8 cellular contexts compared by ENCODE assay signal in the genomic region with DNA sequence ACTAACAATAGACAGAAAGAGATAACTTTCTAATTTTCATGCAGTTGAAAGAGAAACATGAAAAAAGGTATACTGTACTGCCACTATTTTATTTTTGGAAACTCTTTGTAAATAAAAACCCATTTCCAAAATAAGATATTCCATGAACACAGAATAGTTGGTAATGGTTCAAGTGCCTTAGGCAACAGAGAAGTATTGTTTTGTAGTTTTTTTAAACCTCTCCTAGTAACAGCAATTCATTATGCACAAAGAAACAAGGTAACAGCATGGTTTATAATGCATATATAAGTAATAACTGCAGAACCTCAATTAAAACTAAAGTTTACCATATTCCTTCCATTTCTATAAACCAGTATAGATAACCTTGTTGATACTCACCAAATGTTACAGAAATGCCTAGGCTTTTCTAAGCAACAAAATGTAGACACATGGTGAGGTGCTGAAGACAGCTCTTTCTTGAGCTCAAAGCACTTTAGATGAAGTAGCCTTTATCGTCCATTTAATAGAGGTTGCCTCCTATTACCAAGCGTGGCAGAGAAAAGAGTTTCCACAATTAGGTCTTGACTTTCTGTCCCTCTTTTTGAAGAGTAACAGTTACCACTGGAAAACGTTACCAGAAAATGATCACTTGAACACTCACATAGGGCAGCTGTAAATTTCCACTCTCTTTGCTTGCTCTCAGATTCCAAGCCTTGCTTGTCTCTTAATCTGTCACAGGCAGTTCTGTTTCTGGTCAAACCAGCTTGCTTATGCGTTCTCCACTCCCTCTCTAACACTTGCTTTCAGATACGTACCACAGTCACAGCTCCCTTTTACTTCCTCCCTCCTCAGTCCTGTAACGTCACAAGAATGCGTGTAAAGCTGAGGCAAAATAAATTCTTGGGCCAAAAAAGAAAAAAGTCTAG. TPM values are rescaled to one million over a fixed set of nuclear protein-coding genes. Genes with fewer than 3 reads are reported as not detected.
DNase-seq lines count a peak whose midpoint lies in the region; ATAC-seq and TF ChIP-seq lines count a peak whose summit lies in the region.

No MANE protein-coding gene starts in this region.

- no peaks in the 10 kb centered on the region for H3K27me3 ChIP-seq in GM23248 (replicated peaks; ENCODE audit: insufficient read depth)
- H3K27me3 ChIP-seq in heart left ventricle = no peaks in the 10 kb centered on the region

- H3K4me3 ChIP-seq in GM23248 = peak overlapping the region; percentile 29; the same call in 1 of the 2 replicates
- H3K4me3 ChIP-seq in heart left ventricle = peak overlapping the region in 11 of 12 donors; percentile 13 to 57 (median 43)

- no peak for TF ChIP-seq CTCF in heart left ventricle (IDR thresholded peaks at IDR 0.05)

- H3K9me3 ChIP-seq in GM23248 (ENCODE audit: low read depth) (no peaks in the 10 kb centered on the region), heart left ventricle (peaks cover 0 to 24% (median 14%) of the 10 kb centered on the region in 12 donors)

- H3K4me2 ChIP-seq in GM23248 (ENCODE audit: unreplicated experiment) = peak overlapping the region; percentile 28

- intact Hi-C loops in heart left ventricle (cut with DNase I) = no loop called here

- H3K4me1 ChIP-seq in GM23248 (ENCODE audit: insufficient read depth) = no peaks in the 10 kb centered on the region
- peaks cover 0 to 7% (median 2%) of the 10 kb centered on the region in 12 donors for H3K4me1 ChIP-seq in heart left ventricle

- in situ Hi-C loops in GM23248 (cut with MboI) = no loop called here

- H4K20me1 ChIP-seq in GM23248 (ENCODE audit: insufficient read depth) = no peaks in the 10 kb centered on the region

- TF ChIP-seq POLR2A in heart left ventricle (IDR thresholded peaks at IDR 0.05) = no peak

- H2AFZ ChIP-seq in GM23248 = peak overlapping the region; percentile 61

- DNase-seq in AG08396 (ENCODE audit: low spot score) = peak; percentile 40
- DNase-seq in GM23248 = peak; percentile 40
- DNase-seq in SW480 (ENCODE audit: low spot score) = peak; percentile 74
- peak in 1 of 5 donors; percentile 18 for DNase-seq in heart left ventricle
- DNase-seq in renal cortical epithelial cell (ENCODE audit: low read depth) = peak; percentile 60
- no peak for DNase-seq in activated CD4-positive, alpha-beta T cell treated with anti-CD3 and anti-CD28 coated beads, Interleukin-2, amount 50 U/mL, for 48 hours
- no peak for DNase-seq in NCI-H82 (lab: John Stamatoyannopoulos, UW)

- H3K27ac ChIP-seq in GM23248 = no peak overlapping the region
- peak overlapping the region; percentile 50 to 86 (median 80) for H3K27ac ChIP-seq in heart left ventricle

- H3K9me2 ChIP-seq in GM23248 (ENCODE audit: insufficient read depth) = no peaks in the 10 kb centered on the region

- ATAC-seq in heart left ventricle = peak; percentile 84 to 97 (median 94)
- no peak for ATAC-seq in GM21825 (IDR thresholded peaks at IDR 0.05; ENCODE audit: unreplicated experiment)

- no peaks in the 10 kb centered on the region for H3K79me2 ChIP-seq in GM23248 (ENCODE audit: insufficient read depth)

- 0 out of 2 replicates have a peak, but pooled peaks cover 4% of the 10 kb centered on the region for H3F3A ChIP-seq in GM23248 (ENCODE audit: insufficient read depth)

- H3K36me3 ChIP-seq in GM23248 (ENCODE audit: low read depth) (no peaks in the 10 kb centered on the region), heart left ventricle (peaks cover 0 to 7% (median 0%) of the 10 kb centered on the region in 9 donors)

- WGBS in GM23248 (ENCODE audit: low coverage in 1 of 2, low lambda C conversion rate in 2 of 2, missing lambda C conversion rate in 2 of 2), 2 experiments = 26 to 34% methylated on average over 7 of the region's 7 CpGs
- WGBS in heart left ventricle, 4 donors = 16 to 26% (median 22%) methylated on average over 7 of the region's 7 CpGs

- no peak overlapping the region for H3K9ac ChIP-seq in GM23248

RNA-seq across cellular contexts. Expression of gene CAB39L, which starts 42.9 kb away (rescaled TPM):
- total RNA-seq in GM23248 (2014; rRNA removed; shearing (Covaris generic)) = 7.3 and 10.5 TPM in 2 replicates
- polyA plus RNA-seq in GM23248 (2016; fragmentation: Nextera tagmentation; extraction: Ambion mirVana) = 6.1 and 7.0 TPM in 2 replicates
- total RNA-seq in heart left ventricle = 10 to 100 TPM; 10.2 to 27.4 (median 19.0) TPM
- polyA plus RNA-seq in heart left ventricle = 10 to 100 TPM in 1 of 2 donors, 1 to 10 TPM in 1; 5.9 to 12.1 TPM
- 10.2 and 12.2 TPM in 2 replicates for total RNA-seq in renal cortical epithelial cell

RNA-seq across cellular contexts. Expression of gene SETDB2, which starts 43.1 kb away (rescaled TPM):
- total RNA-seq in GM23248 (2014; rRNA removed; shearing (Covaris generic)) = 2.8 and 5.3 TPM in 2 replicates
- 5.1 and 5.7 TPM in 2 replicates for polyA plus RNA-seq in GM23248 (2016; fragmentation: Nextera tagmentation; extraction: Ambion mirVana)
- 10 to 100 TPM in 7 of 9 donors, 1 to 10 TPM in 2; 7.9 to 19.8 (median 13.5) TPM for total RNA-seq in heart left ventricle
- polyA plus RNA-seq in heart left ventricle = 1 to 10 TPM; 3.7 to 7.3 TPM
- 5.7 and 12.0 TPM in 2 replicates for total RNA-seq in renal cortical epithelial cell

Comparison
In these comparisons a context has a peak if more than half of its experiments do, and no peak if none do; other contexts are left out.
1. DNase-seq: peak in AG08396 (single experiment), GM23248 (single experiment), SW480 (single experiment) and renal cortical epithelial cell (single experiment); none in activated CD4-positive, alpha-beta T cell treated with anti-CD3 and anti-CD28 coated beads, Interleukin-2, amount 50 U/mL, for 48 hours (0 of 2) and NCI-H82 (single experiment).